33 cellular contexts compared by ENCODE assay signal in the genomic region with DNA sequence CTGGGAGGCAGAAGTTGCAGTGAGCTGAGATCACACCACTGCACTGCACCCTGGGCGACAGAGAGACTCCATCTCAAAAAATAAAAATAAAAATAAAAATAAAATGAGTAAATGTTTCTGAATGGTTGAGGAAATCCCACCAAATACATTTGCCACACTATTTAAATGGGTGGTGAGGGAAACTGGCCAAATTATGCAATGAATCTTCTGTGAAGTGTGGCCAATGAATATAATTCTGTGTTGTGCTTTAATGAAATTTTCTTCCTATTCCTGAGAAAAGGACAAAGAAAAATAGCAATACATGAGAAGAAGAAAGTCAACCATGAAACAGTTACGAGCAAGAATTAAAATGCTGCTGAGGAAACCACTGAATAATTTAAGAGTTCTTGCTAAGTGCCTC.
"Had no signal": no experiment of that assay in that cellular context is flagged by ENCODE, and none has a peak within 500 bp of the region (broad histone marks: within the 10 kb centered on the region; RNA-seq: fewer than 3 reads in every experiment).

No MANE protein-coding gene starts in this region.

- H3K4me3 ChIP-seq: MG63 had no signal

- DNase-seq: Karpas-422, Kasumi-1, KG1, MG63, MM.1S, MV-4-11, NCI-H1048, NCI-H1092, NCI-H1092 treated with DMSO at 0.1 percent for 48 hours, NCI-H1105, NCI-H1105 treated with DMSO at 0.1 percent for 48 hours, NCI-H1417, NCI-H1417 treated with DMSO at 0.1 percent for 48 hours, NCI-H1436, NCI-H1436 treated with DMSO at 0.1 percent for 48 hours, NCI-H146, NCI-H1694, NCI-H1694 treated with DMSO at 0.1 percent for 48 hours, NCI-H187, NCI-H187 treated with DMSO at 0.1 percent for 48 hours, NCI-H1930, NCI-H2029, NCI-H2029 treated with DMSO at 0.1 percent for 48 hours, NCI-H2081, NCI-H2081 treated with DMSO at 0.1 percent for 48 hours, NCI-H2107, NCI-H2171, NCI-H2171 treated with DMSO at 0.1 percent for 48 hours, NCI-H2227 treated with DMSO at 0.1 percent for 48 hours, NCI-H226, NCI-H345, NCI-H446, NCI-H446 treated with DMSO at 0.1 percent for 48 hours had no signal
